Comparison of ENCODE assay signal across 1 cellular context in the genomic region with DNA sequence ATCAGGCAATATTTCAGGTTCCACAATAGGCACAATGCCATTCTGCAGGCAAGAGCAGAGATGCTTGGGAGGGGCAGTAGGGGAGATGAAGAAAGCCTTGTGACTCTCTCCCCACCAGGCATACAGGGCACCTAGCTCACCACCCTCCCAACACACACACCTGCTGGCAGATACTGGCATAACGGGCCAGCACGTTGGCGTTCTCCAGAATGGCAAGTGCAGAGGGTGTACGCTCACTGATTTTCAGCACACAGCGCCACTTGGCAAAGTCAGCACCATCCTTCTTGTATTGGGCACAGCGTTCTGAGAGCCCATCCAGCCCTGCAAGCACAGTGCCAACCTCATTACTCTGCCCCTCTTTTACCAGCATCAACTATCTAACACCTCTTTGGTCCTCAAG.
TF ChIP-seq lines count a peak whose summit lies in the region.

No MANE protein-coding gene starts in this region.

TF ChIP-seq in K562, 482 proteins besides CTCF, POLR2A, EP300 and RAD21:
- no peak for TF ChIP-seq MTA2 (IDR thresholded peaks at IDR 0.05; ENCODE audit: low read depth)
- no peak for TF ChIP-seq ZSCAN32 (CRISPR knock-in tag; IDR thresholded peaks at IDR 0.05)
- no peak for TF ChIP-seq OTX1 (CRISPR knock-in tag; IDR thresholded peaks at IDR 0.05)
- TF ChIP-seq CREB1 (IDR thresholded peaks at IDR 0.05), result no peak
- TF ChIP-seq CREB1 (CRISPR knock-in tag; IDR thresholded peaks at IDR 0.05), result no peak
- no peak for TF ChIP-seq GABPB1 (CRISPR knock-in tag; IDR thresholded peaks at IDR 0.05)
- TF ChIP-seq, protein P1, sequence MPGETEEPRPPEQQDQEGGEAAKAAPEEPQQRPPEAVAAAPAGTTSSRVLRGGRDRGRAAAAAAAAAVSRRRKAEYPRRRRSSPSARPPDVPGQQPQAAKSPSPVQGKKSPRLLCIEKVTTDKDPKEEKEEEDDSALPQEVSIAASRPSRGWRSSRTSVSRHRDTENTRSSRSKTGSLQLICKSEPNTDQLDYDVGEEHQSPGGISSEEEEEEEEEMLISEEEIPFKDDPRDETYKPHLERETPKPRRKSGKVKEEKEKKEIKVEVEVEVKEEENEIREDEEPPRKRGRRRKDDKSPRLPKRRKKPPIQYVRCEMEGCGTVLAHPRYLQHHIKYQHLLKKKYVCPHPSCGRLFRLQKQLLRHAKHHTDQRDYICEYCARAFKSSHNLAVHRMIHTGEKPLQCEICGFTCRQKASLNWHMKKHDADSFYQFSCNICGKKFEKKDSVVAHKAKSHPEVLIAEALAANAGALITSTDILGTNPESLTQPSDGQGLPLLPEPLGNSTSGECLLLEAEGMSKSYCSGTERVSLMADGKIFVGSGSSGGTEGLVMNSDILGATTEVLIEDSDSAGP (CRISPR knock-in tag; IDR thresholded peaks at IDR 0.05), result no peak
- no peak for TF ChIP-seq ZNF274 (IDR thresholded peaks at IDR 0.05; ENCODE audit: borderline replicate concordance, low read depth, low read length)
- no peak for TF ChIP-seq NFE2 (IDR thresholded peaks at IDR 0.05; ENCODE audit: low read depth)
- no peak for TF ChIP-seq ZNF197 (CRISPR knock-in tag; IDR thresholded peaks at IDR 0.05; ENCODE audit: low read depth)
